1 cellular context compared by ENCODE assay signal in genomic region chr9:69192214-69192613, GRCh38.
TF ChIP-seq lines count a peak whose summit lies in the region.

No MANE protein-coding gene starts in this region.

TF ChIP-seq in WTC11, 78 proteins besides CTCF, POLR2A, EP300 and RAD21 (continued from another document):
- TF ChIP-seq ARID4B (CRISPR knock-in tag; IDR thresholded peaks at IDR 0.05; ENCODE audit: borderline replicate concordance): no peak
- TF ChIP-seq MLX (CRISPR knock-in tag; IDR thresholded peaks at IDR 0.05): no peak
- TF ChIP-seq PREB (CRISPR knock-in tag; IDR thresholded peaks at IDR 0.05; ENCODE audit: borderline replicate concordance): no peak
- TF ChIP-seq ZBTB43 (CRISPR knock-in tag; IDR thresholded peaks at IDR 0.05): no peak
- no peak for TF ChIP-seq FOXP1 (CRISPR knock-in tag; IDR thresholded peaks at IDR 0.05; ENCODE audit: borderline replicate concordance)
- TF ChIP-seq GTF2I (CRISPR knock-in tag; conservative IDR thresholded peaks at IDR 0.05): no peak
- TF ChIP-seq OVOL2 (CRISPR knock-in tag; IDR thresholded peaks at IDR 0.05; ENCODE audit: borderline replicate concordance): no peak
- TF ChIP-seq NFE2L1 (CRISPR knock-in tag; IDR thresholded peaks at IDR 0.05): no peak
- no peak for TF ChIP-seq ZNF219 (CRISPR knock-in tag; IDR thresholded peaks at IDR 0.05; ENCODE audit: borderline replicate concordance)
- no peak for TF ChIP-seq ZNF396 (CRISPR knock-in tag; IDR thresholded peaks at IDR 0.05; ENCODE audit: borderline replicate concordance)
